Comparison of ENCODE assay signal across 23 cellular contexts in genomic region chr19:45322311-45322710, GRCh38. TPM values are rescaled to one million over a fixed set of nuclear protein-coding genes. Genes with fewer than 3 reads are reported as not detected.
A peak's percentile ranks its signal among the peaks of the same experiment; 100 is the strongest.
DNase-seq lines count a peak whose midpoint lies in the region; ATAC-seq, FAIRE-seq and TF ChIP-seq lines count a peak whose summit lies in the region.
"Had no signal": no experiment of that assay in that cellular context is flagged by ENCODE, and none has a peak within 500 bp of the region (broad histone marks: within the 10 kb centered on the region; RNA-seq: fewer than 3 reads in every experiment).

No MANE protein-coding gene starts in this region.

- TF ChIP-seq EP300 in GM12878 (IDR thresholded peaks at IDR 0.05; ENCODE audit: borderline replicate concordance in 1 of 2, control insufficient read depth in 1 of 2, low read depth in 2 of 2, low read length in 2 of 2), result no peak

- H3K27me3 ChIP-seq in GM12878 (replicated peaks in 1 of 2; ENCODE audit: control insufficient read depth in 2 of 2, insufficient read depth in 2 of 2, low read length in 1 of 2), result peaks cover 0 to 3% of the 10 kb centered on the region in 2 experiments; a peak in 2 of 4 replicates
- peaks cover 40% of the 10 kb centered on the region for H3K27me3 ChIP-seq in neural progenitor cell

- H3K4me3 ChIP-seq in GM12878, result no peak overlapping the region
- no peak overlapping the region for H3K4me3 ChIP-seq in neural progenitor cell
- H3K4me3 ChIP-seq: lower lobe of right lung had no signal

- in situ Hi-C loops in GM12878 (cut with MboI), result no loop called here

- no peak for TF ChIP-seq POLR2A in GM12878 (IDR thresholded peaks at IDR 0.05; ENCODE audit: low read depth, low read length)

- no peaks in the 10 kb centered on the region for H3K4me1 ChIP-seq in GM12878 (ENCODE audit: control insufficient read depth, insufficient read depth, low read length)
- peaks cover 13% of the 10 kb centered on the region for H3K4me1 ChIP-seq in neural progenitor cell

- H3K4me1 Mint-ChIP-seq in neural progenitor cell (peaks cover 29% of the 10 kb centered on the region), T-cell (no peaks in the 10 kb centered on the region)

- H3K9me3 Mint-ChIP-seq in neural progenitor cell (no peaks in the 10 kb centered on the region), T-cell (no peaks in the 10 kb centered on the region)
- H3K9me3 Mint-ChIP-seq: activated naive CD4-positive, alpha-beta T cell treated with anti-CD3 and anti-CD28 coated beads, Interleukin-2, amount 50 U/mL, for 72 hours; CD4-positive, alpha-beta T cell had no signal

- DNase-seq in DMS 273 (lab: John Stamatoyannopoulos, UW; ENCODE audit: unreplicated experiment) (peak; percentile 62), DMS 273 treated with DMSO at 0.1 percent for 48 hours (lab: John Stamatoyannopoulos, UW) (no peak), NCI-H1417 (lab: John Stamatoyannopoulos, UW) (peak in 2 of 3 experiments; percentile 84 to 94), GM12878 (ENCODE audit: low read depth, low spot score) (no peak), neural progenitor cell (ENCODE audit: low spot score) (peak; percentile 37), T-cell (no peak)
- DNase-seq in activated T-cell treated with anti-CD3 and anti-CD28 coated beads, Interleukin-2, amount 50 U/mL, for 1 hour, result no peak
- DNase-seq: CD4-positive, alpha-beta T cell; effector memory CD4-positive, alpha-beta T cell; IMR-90; lower lobe of right lung; NCI-H2029; OCI-M1; small intestine; stimulated activated naive CD4-positive, alpha-beta T cell treated with Interleukin-2 at 50 U/mL for 16 hours; SW 1271 had no signal

- H3F3A ChIP-seq in neural progenitor cell (ENCODE audit: low read depth), result peaks cover 15% of the 10 kb centered on the region

- SMC1A ChIA-PET in GM12878 (lab: Charles Lee; ENCODE audit: uncharacterized antibody, unreplicated experiment), result no interaction called here

- intact Hi-C loops in GM12878 (cut with micrococcal nuclease; ENCODE audit: unreplicated experiment), result no loop called here

- no peaks in the 10 kb centered on the region for H3K9me3 ChIP-seq in GM12878 (replicated peaks; ENCODE audit: control insufficient read depth, insufficient read depth, low read length)
- no peaks in the 10 kb centered on the region for H3K9me3 ChIP-seq in neural progenitor cell (ENCODE audit: low read depth)
- H3K9me3 ChIP-seq: lower lobe of right lung had no signal

- H3K27me3 Mint-ChIP-seq in neural progenitor cell (ENCODE audit: insufficient read depth, low read depth), result peaks cover 16% of the 10 kb centered on the region
- peaks cover 28 to 57% of the 10 kb centered on the region in 2 donors for H3K27me3 Mint-ChIP-seq in T-cell

- TF ChIP-seq RAD21 in GM12878 (IDR thresholded peaks at IDR 0.05; ENCODE audit: insufficient read depth, low read depth, low read length), result no peak

- H3K27ac Mint-ChIP-seq in neural progenitor cell (peak overlapping the region; percentile 51), T-cell (no peak overlapping the region)
- H3K27ac Mint-ChIP-seq: activated naive CD4-positive, alpha-beta T cell treated with anti-CD3 and anti-CD28 coated beads, Interleukin-2, amount 50 U/mL, for 72 hours; CD4-positive, alpha-beta T cell had no signal

- TF ChIP-seq CTCF in GM12878 (IDR thresholded peaks at IDR 0.05 in 2 of 3, conservative IDR thresholded peaks at IDR 0.05 in 1 of 3; ENCODE audit: control insufficient read depth in 2 of 3, extremely low read depth in 1 of 3, insufficient read depth in 1 of 3, low read depth in 3 of 3, low read length in 3 of 3) (no peak), neural progenitor cell (IDR thresholded peaks at IDR 0.05) (no peak)

- H3K9ac ChIP-seq in GM12878 (ENCODE audit: control insufficient read depth, insufficient read depth, low read length) (no peak overlapping the region), neural progenitor cell (no peak overlapping the region)

- no TSS peak for BruUV-seq in GM12878 (replicated peaks; lab: Mats Ljungman, UMichigan)

- no peaks in the 10 kb centered on the region for H3K36me3 ChIP-seq in GM12878 (ENCODE audit: control insufficient read depth in 2 of 2, insufficient read depth in 2 of 2, low read length in 1 of 2)
- no peaks in the 10 kb centered on the region for H3K36me3 ChIP-seq in neural progenitor cell
- H3K36me3 ChIP-seq: lower lobe of right lung had no signal

- ATAC-seq in GM12878 (no peak), T-cell (replicated peaks in 1 of 4) (no peak), GM19397 (IDR thresholded peaks at IDR 0.05; ENCODE audit: unreplicated experiment) (no peak)
- ATAC-seq: activated naive CD4-positive, alpha-beta T cell treated with anti-CD3 and anti-CD28 coated beads, Interleukin-2, amount 50 U/mL, for 72 hours; lower lobe of right lung had no signal

- no peak overlapping the region for H3K27ac ChIP-seq in GM12878 (ENCODE audit: control insufficient read depth, insufficient read depth)
- H3K27ac ChIP-seq in neural progenitor cell, result no peak overlapping the region
- H3K27ac ChIP-seq: 22Rv1, lower lobe of right lung had no signal

- no peaks in the 10 kb centered on the region for H4K20me1 ChIP-seq in GM12878 (ENCODE audit: control insufficient read depth, insufficient read depth)
- no peaks in the 10 kb centered on the region for H4K20me1 ChIP-seq in neural progenitor cell (ENCODE audit: low read depth)

- H3K36me3 Mint-ChIP-seq in neural progenitor cell, result no peaks in the 10 kb centered on the region
- H3K36me3 Mint-ChIP-seq in T-cell, result no peaks in the 10 kb centered on the region
- H3K36me3 Mint-ChIP-seq: activated naive CD4-positive, alpha-beta T cell treated with anti-CD3 and anti-CD28 coated beads, Interleukin-2, amount 50 U/mL, for 72 hours had no signal

- H3K4me3 Mint-ChIP-seq in neural progenitor cell (peak overlapping the region; percentile 7), T-cell (no peak overlapping the region)
- H3K4me3 Mint-ChIP-seq: CD4-positive, alpha-beta T cell had no signal

- H2AFZ ChIP-seq in GM12878 (ENCODE audit: control insufficient read depth, low read depth, low read length), result no peak overlapping the region
- H2AFZ ChIP-seq in neural progenitor cell (replicated peaks), result no peak overlapping the region

- no peak for FAIRE-seq in GM12878 (lab: Jason Lieb, UNC)
- FAIRE-seq: bronchial epithelial cell, GM18507, small intestine, urothelium cell line had no signal

- CTCF ChIA-PET in GM12878 (lab: Yijun Ruan, JAX), result no interaction called here
- CTCF ChIA-PET in T-cell (lab: Charles Lee), result no interaction called here

- 48% methylated on average over 11 of the region's 11 CpGs for WGBS in GM12878 (ENCODE audit: insufficient coverage, insufficient replicate concordance, low lambda C conversion rate, missing lambda C conversion rate)

- H3K79me2 ChIP-seq in GM12878 (ENCODE audit: control insufficient read depth, insufficient read depth, low read length) (no peaks in the 10 kb centered on the region), neural progenitor cell (ENCODE audit: low read depth) (no peaks in the 10 kb centered on the region)

- RAD21 ChIA-PET in GM12878 (lab: Charles Lee; ENCODE audit: unreplicated experiment), result no interaction called here

- H3K4me2 ChIP-seq in GM12878 (ENCODE audit: control insufficient read depth, insufficient read depth) (no peak overlapping the region), neural progenitor cell (no peak overlapping the region)

- POLR2A ChIA-PET in GM12878 (lab: Charles Lee) (no interaction called here), T-cell (lab: Charles Lee) (no interaction called here)

RNA-seq across cellular contexts. Expression of gene CKM, which starts 0.4 kb away (rescaled TPM):
- total RNA-seq in GM12878 (2013; cell fraction: nucleolus; rRNA removed), result not detected in 2 replicates
- total RNA-seq in GM12878 (2014; rRNA removed), result not detected in 2 replicates
- total RNA-seq in GM12878 (2014; rRNA removed; fragmentation: Illumina TruSeq; extraction: Trizol), result not detected in 2 replicates
- 0.13 TPM in 1 of 2 replicates, not detected in the other for total RNA-seq in GM12878 (2021)
- not detected for polyA plus RNA-seq in GM12878 (2011; ENCODE audit: low read depth)
- polyA plus RNA-seq in GM12878 (2011; rRNA removed), result 0.06 and 0.08 TPM in 2 replicates
- polyA plus RNA-seq in GM12878 (2011; cell fraction: cytosol; rRNA removed), result 0.23 and 0.30 TPM in 2 replicates
- 0.15 TPM in 1 of 2 replicates, not detected in the other for polyA plus RNA-seq in GM12878 (2011; cell fraction: nucleus; rRNA removed)
- not detected in 2 replicates for polyA plus RNA-seq in GM12878 (2012)
- polyA plus RNA-seq in GM12878 (2014; fragmentation: Illumina TruSeq; extraction: Trizol), result not detected in 2 replicates
- under 1 TPM in 1 of 2 experiments, not detected in 1; 0.14 TPM for polyA plus RNA-seq in GM12878 (2014; fragmentation: Nextera tagmentation; extraction: Ambion mirVana)
- polyA plus RNA-seq in GM12878 (2014; rRNA removed), result 0.08 and 0.11 TPM in 2 replicates
- polyA plus RNA-seq in GM12878 (2016; fragmentation: Nextera tagmentation; extraction: Ambion mirVana), result under 1 TPM in 1 of 2 experiments, not detected in 1; 0.13 TPM
- polyA minus RNA-seq in GM12878 (2011; rRNA and poly(A)+ RNA removed), result 0.15 and 0.21 TPM in 2 replicates
- not detected in 2 replicates for polyA minus RNA-seq in GM12878 (2011; cell fraction: cytosol; rRNA and poly(A)+ RNA removed)
- polyA minus RNA-seq in GM12878 (2011; cell fraction: nucleus; rRNA and poly(A)+ RNA removed), result not detected in 2 replicates
- total RNA-seq in neural progenitor cell (ENCODE audit: low replicate concordance), result not detected in 2 replicates
- total RNA-seq in T-cell, result not detected
- total RNA-seq: activated naive CD4-positive, alpha-beta T cell treated with anti-CD3 and anti-CD28 coated beads, Interleukin-2, amount 50 U/mL, for 72 hours; CD4-positive, alpha-beta T cell; IMR-90 had no signal
- polyA plus RNA-seq: IMR-90 had no signal

RNA-seq across cellular contexts. Expression of gene KLC3, which starts 18.2 kb away (rescaled TPM):
- 0.59 TPM in 1 of 2 replicates, not detected in the other for total RNA-seq in GM12878 (2013; cell fraction: nucleolus; rRNA removed)
- total RNA-seq in GM12878 (2014; rRNA removed) (0.28 TPM in 1 of 2 replicates, not detected in the other), GM12878 (2014; rRNA removed; fragmentation: Illumina TruSeq; extraction: Trizol) (not detected in 2 replicates), GM12878 (2021) (0.33 and 0.37 TPM in 2 replicates), neural progenitor cell (ENCODE audit: low replicate concordance) (0.50 TPM in 1 of 2 replicates, not detected in the other), T-cell (under 1 TPM in 1 of 5 donors, not detected in 4; 0.35 TPM)
- polyA plus RNA-seq in GM12878 (2011; ENCODE audit: low read depth), result not detected
- polyA plus RNA-seq in GM12878 (2011; rRNA removed) (not detected in 2 replicates), GM12878 (2014; fragmentation: Illumina TruSeq; extraction: Trizol) (0.03 TPM in 1 of 2 replicates, not detected in the other), GM12878 (2014; fragmentation: Nextera tagmentation; extraction: Ambion mirVana) (not detected), GM12878 (2014; rRNA removed) (0.15 and 0.38 TPM in 2 replicates), GM12878 (2016; fragmentation: Nextera tagmentation; extraction: Ambion mirVana) (under 1 TPM in 1 of 2 experiments, not detected in 1; 0.21 TPM)
- 0.03 TPM in 1 of 2 replicates, not detected in the other for polyA plus RNA-seq in GM12878 (2011; cell fraction: cytosol; rRNA removed)
- not detected in 2 replicates for polyA plus RNA-seq in GM12878 (2011; cell fraction: nucleus; rRNA removed)
- 0.24 and 0.31 TPM in 2 replicates for polyA plus RNA-seq in GM12878 (2012)
- not detected in 2 replicates for polyA minus RNA-seq in GM12878 (2011; rRNA and poly(A)+ RNA removed)
- polyA minus RNA-seq in GM12878 (2011; cell fraction: cytosol; rRNA and poly(A)+ RNA removed), result not detected in 2 replicates
- polyA minus RNA-seq in GM12878 (2011; cell fraction: nucleus; rRNA and poly(A)+ RNA removed), result not detected in 2 replicates
- total RNA-seq: CD4-positive, alpha-beta T cell had no signal
- polyA plus RNA-seq: neural cell, small intestine had no signal

RNA-seq across cellular contexts. Expression of gene ERCC2, which starts 48.1 kb away (rescaled TPM):
- total RNA-seq in GM12878 (2013; cell fraction: nucleolus; rRNA removed), result 19.5 and 22.8 TPM in 2 replicates
- total RNA-seq in GM12878 (2014; rRNA removed) (16.9 and 18.8 TPM in 2 replicates), GM12878 (2014; rRNA removed; fragmentation: Illumina TruSeq; extraction: Trizol) (7.5 and 7.7 TPM in 2 replicates), GM12878 (2021) (38.7 and 40.1 TPM in 2 replicates), neural progenitor cell (ENCODE audit: low replicate concordance) (31.0 and 71.6 TPM in 2 replicates), T-cell (10 to 100 TPM; 14.5 to 23.2 (median 21.3) TPM)
- 8.8 TPM for polyA plus RNA-seq in GM12878 (2011; ENCODE audit: low read depth)
- polyA plus RNA-seq in GM12878 (2011; rRNA removed) (7.4 and 27.2 TPM in 2 replicates), GM12878 (2014; fragmentation: Illumina TruSeq; extraction: Trizol) (7.6 and 20.5 TPM in 2 replicates), GM12878 (2014; fragmentation: Nextera tagmentation; extraction: Ambion mirVana) (1 to 10 TPM; 1.3 to 2.4 TPM), GM12878 (2014; rRNA removed) (20.6 and 24.9 TPM in 2 replicates), GM12878 (2016; fragmentation: Nextera tagmentation; extraction: Ambion mirVana) (10 to 100 TPM in 1 of 2 experiments, 1 to 10 TPM in 1; 9.8 to 12.5 TPM)
- 16.8 and 18.1 TPM in 2 replicates for polyA plus RNA-seq in GM12878 (2011; cell fraction: cytosol; rRNA removed)
- polyA plus RNA-seq in GM12878 (2011; cell fraction: nucleus; rRNA removed), result 73.9 and 87.0 TPM in 2 replicates
- 25.0 and 25.7 TPM in 2 replicates for polyA plus RNA-seq in GM12878 (2012)
- polyA minus RNA-seq in GM12878 (2011; rRNA and poly(A)+ RNA removed), result 25.1 and 39.2 TPM in 2 replicates
- 9.8 and 10.8 TPM in 2 replicates for polyA minus RNA-seq in GM12878 (2011; cell fraction: cytosol; rRNA and poly(A)+ RNA removed)
- 16.8 and 27.8 TPM in 2 replicates for polyA minus RNA-seq in GM12878 (2011; cell fraction: nucleus; rRNA and poly(A)+ RNA removed)

Comparison
In these comparisons a context has a peak if more than half of its experiments do, and no peak if none do; other contexts are left out.
1. DNase-seq: peak in DMS 273 (single experiment), NCI-H1417 (2 of 3) and neural progenitor cell (single experiment); none in DMS 273 treated with DMSO at 0.1 percent for 48 hours (single experiment), GM12878 (single experiment), T-cell (0 of 34) and activated T-cell treated with anti-CD3 and anti-CD28 coated beads, Interleukin-2, amount 50 U/mL, for 1 hour (single experiment).